In genomic region chr6:25138024-25138696, GRCh38 we compare ENCODE assay signal across 8 cellular contexts.
DNase-seq lines count a peak whose midpoint lies in the region; ATAC-seq and TF ChIP-seq lines count a peak whose summit lies in the region.

No MANE protein-coding gene starts in this region.

- H3K9me3 ChIP-seq in neutrophil (no peaks in the 10 kb centered on the region), testis (no peaks in the 10 kb centered on the region)

- H3K27ac ChIP-seq in neutrophil (peak overlapping the region; percentile 84), testis (peak overlapping the region; percentile 74 to 85)

- ATAC-seq in GM18499 (IDR thresholded peaks at IDR 0.05; ENCODE audit: insufficient read depth, unreplicated experiment) (peak; percentile 83), HG02759 (IDR thresholded peaks at IDR 0.05; ENCODE audit: unreplicated experiment) (peak; percentile 89)

- DNase-seq in NCI-H226 (peak; percentile 55), erythroblast (lab: John Stamatoyannopoulos, UW) (peak; percentile 76 to 84), testis (peak; percentile 57), NCI-H2196 (lab: John Stamatoyannopoulos, UW; ENCODE audit: unreplicated experiment) (no peak)
- DNase-seq in activated CD8-positive, alpha-beta memory T cell treated with anti-CD3 and anti-CD28 coated beads, Interleukin-2, amount 50 U/mL, for 4 hours: peak; percentile 48

- TF ChIP-seq CTCF in neutrophil (IDR thresholded peaks at IDR 0.05): peak; percentile 38
- no peak for TF ChIP-seq CTCF in testis (IDR thresholded peaks at IDR 0.05)

- intact Hi-C loops in testis (cut with DNase I; ENCODE audit: low total_unique reads): no loop called here

- TF ChIP-seq POLR2A in erythroblast (IDR thresholded peaks at IDR 0.05; ENCODE audit: low read length) (peak; percentile 81), testis (IDR thresholded peaks at IDR 0.05) (no peak)

- H3K4me3 ChIP-seq in neutrophil (ENCODE audit: low read depth in 1 of 2, low read length in 1 of 2) (peak overlapping the region; percentile 61 to 80), testis (peak overlapping the region; percentile 29 to 46)

- H3K4me1 ChIP-seq in neutrophil (ENCODE audit: control insufficient read depth in 1 of 2, insufficient read depth in 1 of 2, low read depth in 1 of 2, low read length in 1 of 2) (peaks cover 23 to 28% of the 10 kb centered on the region in 2 experiments), testis (no peaks in the 10 kb centered on the region)

- WGBS in testis, 2 donors: 18 to 32% methylated on average over 10 of the region's 10 CpGs

- H3K27me3 ChIP-seq in neutrophil: no peaks in the 10 kb centered on the region
- H3K27me3 ChIP-seq in testis: no peaks in the 10 kb centered on the region

- H3K36me3 ChIP-seq in neutrophil (no peaks in the 10 kb centered on the region), testis (ENCODE audit: low read depth, missing control alignments) (no peaks in the 10 kb centered on the region)
